Comparison of ENCODE assay signal across 27 cellular contexts in genomic region chr19:17004386-17004785, GRCh38.
"Had no signal": no experiment of that assay in that cellular context is flagged by ENCODE, and none has a peak within 500 bp of the region (broad histone marks: within the 10 kb centered on the region; RNA-seq: fewer than 3 reads in every experiment).

No MANE protein-coding gene starts in this region.

- H3K27me3 Mint-ChIP-seq: stimulated activated naive CD8-positive, alpha-beta T cell treated with anti-CD3 and anti-CD28 coated beads, Interleukin-15, Interleukin-2, amounts not matched to agents 100 ng/mL and 50 ng/mL, for 24 hours had no signal

- H3K4me1 Mint-ChIP-seq: nephron, neural progenitor cell had no signal

- H3K9me3 ChIP-seq: neutrophil, pancreas, prostate gland, right lobe of liver, sigmoid colon, stomach, thoracic aorta, thyroid gland, vagina had no signal

- H3K4me3 ChIP-seq: neural progenitor cell, pancreas, prostate gland, right lobe of liver, sigmoid colon, stomach, thoracic aorta, thyroid gland, tibial nerve, upper lobe of left lung, vagina had no signal

- H3K27ac ChIP-seq: neural progenitor cell, neutrophil, pancreas, prostate gland, right lobe of liver, sigmoid colon, stomach, thoracic aorta, thyroid gland, tibial nerve, upper lobe of left lung, vagina had no signal

- H3K27me3 ChIP-seq: neural progenitor cell, pancreas, right lobe of liver, sigmoid colon, thyroid gland, tibial nerve, upper lobe of left lung, vagina had no signal

- H3K4me2 ChIP-seq: neural progenitor cell had no signal

- DNase-seq: naive thymus-derived CD4-positive, alpha-beta T cell; natural killer cell; nucleus accumbens; right cardiac atrium; right lobe of liver; sigmoid colon; small intestine; stimulated activated CD4-positive, alpha-beta T cell treated with anti-CD3 and anti-CD28 coated beads, Interleukin-15, amount 100 ng/mL, for 24 hours; stimulated activated CD4-positive, alpha-beta T cell treated with anti-CD3 and anti-CD28 coated beads, Interleukin-2, amount 100 ng/mL, for 24 hours; stimulated activated CD4-positive, alpha-beta T cell treated with anti-CD3 and anti-CD28 coated beads, Interleukin-2, amount 100 ng/mL, for 48 hours; stimulated activated CD4-positive, alpha-beta T cell treated with anti-CD3 and anti-CD28 coated beads, Interleukin-4, amount 100 ng/mL, for 24 hours; stimulated activated naive B cell treated with anti-CD40 and anti-IgM and Interleukin-4, amounts not matched to agents 10 μg/mL and 1 μg/mL and 100 μg/mL, for 72 hours; stimulated activated naive CD4-positive, alpha-beta T cell treated with Interleukin-2 at 50 U/mL for 16 hours; stomach; thyroid gland; trophoblast cell had no signal

- H3K4me1 ChIP-seq: neural progenitor cell, pancreas, prostate gland, right lobe of liver, sigmoid colon, stomach, thyroid gland, tibial nerve, upper lobe of left lung, vagina had no signal

- ATAC-seq: naive thymus-derived CD4-positive, alpha-beta T cell; natural killer cell; pancreas; right cardiac atrium; right lobe of liver; stimulated activated effector memory CD8-positive, alpha-beta T cell treated with anti-CD3 and anti-CD28 coated beads, Interleukin-12 subunit alpha, Interleukin-12 subunit beta, amount 100 ng/mL, for 72 hours; stimulated activated naive B cell treated with anti-CD40 and anti-IgM and Interleukin-4, amounts not matched to agents 10 μg/mL and 1 μg/mL and 100 μg/mL, for 72 hours had no signal

- H2AFZ ChIP-seq: neural progenitor cell had no signal

- H3K36me3 ChIP-seq: neural progenitor cell, neutrophil, pancreas, prostate gland, right lobe of liver, sigmoid colon, stomach, thoracic aorta, thyroid gland, tibial nerve, upper lobe of left lung, vagina had no signal

- H3K36me3 Mint-ChIP-seq: natural killer cell; neural progenitor cell; stimulated activated naive B cell treated with anti-CD40 and anti-IgM and Interleukin-4, amounts not matched to agents 10 μg/mL and 1 μg/mL and 100 μg/mL, for 72 hours had no signal

- H3K9me3 Mint-ChIP-seq: natural killer cell; nephron; neural progenitor cell; stimulated activated effector memory CD8-positive, alpha-beta T cell treated with anti-CD3 and anti-CD28 coated beads, Interleukin-12 subunit alpha, Interleukin-12 subunit beta, amount 100 ng/mL, for 72 hours; stimulated activated naive B cell treated with anti-CD40 and anti-IgM and Interleukin-4, amounts not matched to agents 10 μg/mL and 1 μg/mL and 100 μg/mL, for 72 hours; stimulated activated naive CD8-positive, alpha-beta T cell treated with anti-CD3 and anti-CD28 coated beads, Interleukin-15, Interleukin-2, amounts not matched to agents 100 ng/mL and 50 ng/mL, for 24 hours had no signal

- H3K9ac ChIP-seq: neural progenitor cell had no signal

- H3K27ac Mint-ChIP-seq: natural killer cell; nephron; stimulated activated effector memory CD8-positive, alpha-beta T cell treated with anti-CD3 and anti-CD28 coated beads, Interleukin-12 subunit alpha, Interleukin-12 subunit beta, amount 100 ng/mL, for 72 hours; stimulated activated naive B cell treated with anti-CD40 and anti-IgM and Interleukin-4, amounts not matched to agents 10 μg/mL and 1 μg/mL and 100 μg/mL, for 72 hours; stimulated activated naive CD8-positive, alpha-beta T cell treated with anti-CD3 and anti-CD28 coated beads, Interleukin-15, Interleukin-2, amounts not matched to agents 100 ng/mL and 50 ng/mL, for 24 hours had no signal

- H3K4me3 Mint-ChIP-seq: naive thymus-derived CD4-positive, alpha-beta T cell; natural killer cell; nephron; neural progenitor cell; stimulated activated effector memory CD8-positive, alpha-beta T cell treated with anti-CD3 and anti-CD28 coated beads, Interleukin-12 subunit alpha, Interleukin-12 subunit beta, amount 100 ng/mL, for 72 hours; stimulated activated naive B cell treated with anti-CD40 and anti-IgM and Interleukin-4, amounts not matched to agents 10 μg/mL and 1 μg/mL and 100 μg/mL, for 72 hours; stimulated activated naive CD8-positive, alpha-beta T cell treated with anti-CD3 and anti-CD28 coated beads, Interleukin-15, Interleukin-2, amounts not matched to agents 100 ng/mL and 50 ng/mL, for 24 hours had no signal
